ENCODE assay signal across 9 cellular contexts in genomic region chr12:53224897-53225634, GRCh38. TPM values are rescaled to one million over a fixed set of nuclear protein-coding genes. Genes with fewer than 3 reads are reported as not detected.
DNase-seq lines count a peak whose midpoint lies in the region; ATAC-seq, FAIRE-seq and TF ChIP-seq lines count a peak whose summit lies in the region.
"Had no signal": no experiment of that assay in that cellular context is flagged by ENCODE, and none has a peak within 500 bp of the region (broad histone marks: within the 10 kb centered on the region; RNA-seq: fewer than 3 reads in every experiment).

No MANE protein-coding gene starts in this region.

- no peaks in the 10 kb centered on the region for H3K79me2 ChIP-seq in HCT116 (ENCODE audit: insufficient read depth, low read length)

- H3K4me3 ChIP-seq in HCT116 (replicated peaks in 1 of 2; ENCODE audit: low read depth in 1 of 2, low read length in 2 of 2), result no peak overlapping the region
- H3K4me3 ChIP-seq in gastroesophageal sphincter, result no peak overlapping the region
- H3K4me3 ChIP-seq: lung had no signal

- no peaks in the 10 kb centered on the region for H3K9me3 Mint-ChIP-seq in activated T-helper 1 cell treated with anti-CD3 and anti-CD28 coated beads, Interleukin-12 subunit alpha, Interleukin-12 subunit beta, Interleukin-2, Interleukin-4 antibody, amounts not matched to agents 30 ng/mL and 10 ng/mL and 1 ng/mL, durations not matched to agents 14 hours and 24 hours and 36 hours
- H3K9me3 Mint-ChIP-seq in stimulated activated naive CD8-positive, alpha-beta T cell treated with anti-CD3 and anti-CD28 coated beads, Interleukin-15, amount 100 ng/mL, for 72 hours, result no peaks in the 10 kb centered on the region

- H3K4me1 ChIP-seq in HCT116 (ENCODE audit: control insufficient read depth in 1 of 2, insufficient read depth in 2 of 2, low read length in 2 of 2) (peaks cover 52 to 77% of the 10 kb centered on the region in 2 experiments), gastroesophageal sphincter (peaks cover 0 to 97% (median 44%) of the 10 kb centered on the region in 3 donors)

- no peak for TF ChIP-seq RAD21 in HCT116 (IDR thresholded peaks at IDR 0.05; ENCODE audit: low read depth)

- H4K20me1 ChIP-seq in HCT116 (ENCODE audit: insufficient read depth), result no peaks in the 10 kb centered on the region

- ATAC-seq in HCT116 (no peak), gastroesophageal sphincter (no peak), HG02938 (IDR thresholded peaks at IDR 0.05; ENCODE audit: unreplicated experiment) (no peak)
- ATAC-seq in stimulated activated naive CD8-positive, alpha-beta T cell treated with anti-CD3 and anti-CD28 coated beads, Interleukin-15, amount 100 ng/mL, for 72 hours, result no peak

- CTCF ChIA-PET in HCT116 (lab: Charles Lee), result no interaction called here

- H3K27ac Mint-ChIP-seq in activated T-helper 1 cell treated with anti-CD3 and anti-CD28 coated beads, Interleukin-12 subunit alpha, Interleukin-12 subunit beta, Interleukin-2, Interleukin-4 antibody, amounts not matched to agents 30 ng/mL and 10 ng/mL and 1 ng/mL, durations not matched to agents 14 hours and 24 hours and 36 hours, result peak overlapping the region; percentile 40
- peak overlapping the region in 1 of 2 donors; percentile 34 for H3K27ac Mint-ChIP-seq in stimulated activated naive CD8-positive, alpha-beta T cell treated with anti-CD3 and anti-CD28 coated beads, Interleukin-15, amount 100 ng/mL, for 72 hours

- peaks cover 29% of the 10 kb centered on the region for H3K36me3 Mint-ChIP-seq in activated T-helper 1 cell treated with anti-CD3 and anti-CD28 coated beads, Interleukin-12 subunit alpha, Interleukin-12 subunit beta, Interleukin-2, Interleukin-4 antibody, amounts not matched to agents 30 ng/mL and 10 ng/mL and 1 ng/mL, durations not matched to agents 14 hours and 24 hours and 36 hours (ENCODE audit: low read depth)

- RAD21 ChIA-PET in HCT116 (lab: Charles Lee; ENCODE audit: low non-redundant PET in 1 of 2, low total read pairs in 2 of 2, uncharacterized antibody in 2 of 2, unreplicated experiment in 2 of 2), result interaction anchor here in 1 of 2 experiments (0.6 kb wide), 1 partner anchor 9 kb away, joined by 6 read pairs; no protein-coding TSS in a partner anchor

- no peak for TF ChIP-seq POLR2A in HCT116 (IDR thresholded peaks at IDR 0.05; ENCODE audit: borderline replicate concordance, extremely low read depth, insufficient read depth, insufficient read length)
- TF ChIP-seq POLR2A in gastroesophageal sphincter (IDR thresholded peaks at IDR 0.05), result no peak

- TF ChIP-seq EP300 in gastroesophageal sphincter (IDR thresholded peaks at IDR 0.05), result no peak

- H3K9me3 ChIP-seq in HCT116 (ENCODE audit: control insufficient read depth in 1 of 2, insufficient read depth in 1 of 2, low read depth in 1 of 2, low read length in 2 of 2) (no peaks in the 10 kb centered on the region), gastroesophageal sphincter (no peaks in the 10 kb centered on the region)

- H3K4me3 Mint-ChIP-seq in activated T-helper 1 cell treated with anti-CD3 and anti-CD28 coated beads, Interleukin-12 subunit alpha, Interleukin-12 subunit beta, Interleukin-2, Interleukin-4 antibody, amounts not matched to agents 30 ng/mL and 10 ng/mL and 1 ng/mL, durations not matched to agents 14 hours and 24 hours and 36 hours, result peak overlapping the region; percentile 25
- peak overlapping the region; percentile 3 to 14 for H3K4me3 Mint-ChIP-seq in stimulated activated naive CD8-positive, alpha-beta T cell treated with anti-CD3 and anti-CD28 coated beads, Interleukin-15, amount 100 ng/mL, for 72 hours

- POLR2A ChIA-PET in HCT116 (lab: Charles Lee), result no interaction called here

- peaks cover 2% of the 10 kb centered on the region for H3K27me3 Mint-ChIP-seq in activated T-helper 1 cell treated with anti-CD3 and anti-CD28 coated beads, Interleukin-12 subunit alpha, Interleukin-12 subunit beta, Interleukin-2, Interleukin-4 antibody, amounts not matched to agents 30 ng/mL and 10 ng/mL and 1 ng/mL, durations not matched to agents 14 hours and 24 hours and 36 hours (ENCODE audit: insufficient read depth)
- no peaks in the 10 kb centered on the region for H3K27me3 Mint-ChIP-seq in stimulated activated naive CD8-positive, alpha-beta T cell treated with anti-CD3 and anti-CD28 coated beads, Interleukin-15, amount 100 ng/mL, for 72 hours

- no peaks in the 10 kb centered on the region for H3K36me3 ChIP-seq in HCT116 (ENCODE audit: control insufficient read depth in 1 of 2, insufficient read depth in 2 of 2, low read length in 2 of 2)
- H3K36me3 ChIP-seq in gastroesophageal sphincter, result peaks cover 0 to 23% of the 10 kb centered on the region in 2 donors

- peak overlapping the region; percentile 46 for H3K27ac ChIP-seq in HCT116 (ENCODE audit: low read depth, low read length)
- peak overlapping the region; percentile 6 to 99 (median 96) for H3K27ac ChIP-seq in gastroesophageal sphincter

- intact Hi-C loops in HCT116 (cut with micrococcal nuclease), result no loop called here
- intact Hi-C loops in activated T-helper 1 cell treated with anti-CD3 and anti-CD28 coated beads, Interleukin-12 subunit alpha, Interleukin-12 subunit beta, Interleukin-2, Interleukin-4 antibody, amounts not matched to agents 30 ng/mL and 10 ng/mL and 1 ng/mL, durations not matched to agents 14 hours and 24 hours and 36 hours (cut with micrococcal nuclease), result loop anchor here (5.0 kb wide), 2 partner anchors 227 to 402 kb away; partner anchors contain the start of genes ATF7 and PCBP2

- WGBS in gastroesophageal sphincter (ENCODE audit: low coverage in 1 of 2), 2 donors, result 60% methylated on average over 4 to 10 of the region's 10 CpGs

- H2AFZ ChIP-seq in HCT116 (ENCODE audit: low read depth, low read length, poor library complexity, severe bottlenecking), result no peak overlapping the region

- TF ChIP-seq CTCF in HCT116 (IDR thresholded peaks at IDR 0.05 in 2 of 3, conservative IDR thresholded peaks at IDR 0.05 in 1 of 3; ENCODE audit: borderline replicate concordance in 1 of 3, insufficient read depth in 1 of 3, low read depth in 2 of 3, low read length in 2 of 3) (no peak), gastroesophageal sphincter (IDR thresholded peaks at IDR 0.05) (no peak)

- H3K9ac ChIP-seq in HCT116 (ENCODE audit: low read length), result peak overlapping the region; percentile 28

- H3K27me3 ChIP-seq in HCT116 (ENCODE audit: insufficient read depth, low read length), result no peaks in the 10 kb centered on the region
- no peaks in the 10 kb centered on the region for H3K27me3 ChIP-seq in gastroesophageal sphincter

- H3K4me1 Mint-ChIP-seq in activated T-helper 1 cell treated with anti-CD3 and anti-CD28 coated beads, Interleukin-12 subunit alpha, Interleukin-12 subunit beta, Interleukin-2, Interleukin-4 antibody, amounts not matched to agents 30 ng/mL and 10 ng/mL and 1 ng/mL, durations not matched to agents 14 hours and 24 hours and 36 hours (ENCODE audit: low read depth), result peaks cover 78% of the 10 kb centered on the region
- H3K4me1 Mint-ChIP-seq in stimulated activated naive CD8-positive, alpha-beta T cell treated with anti-CD3 and anti-CD28 coated beads, Interleukin-15, amount 100 ng/mL, for 72 hours, result peaks cover 81% of the 10 kb centered on the region

- H3K9me2 ChIP-seq in HCT116 (ENCODE audit: insufficient read depth), result no peaks in the 10 kb centered on the region

- FAIRE-seq in frontal cortex (lab: Jason Lieb, UNC), result no peak

- BruUV-seq in HCT116 (replicated peaks; lab: Mats Ljungman, UMichigan), result no TSS peak

- H3K4me2 ChIP-seq in HCT116 (ENCODE audit: low read length), result peak overlapping the region; percentile 54

- no peak for DNase-seq in HCT116 (ENCODE audit: low read depth, low spot score)
- DNase-seq in activated T-helper 1 cell treated with anti-CD3 and anti-CD28 coated beads, Interleukin-12 subunit alpha, Interleukin-12 subunit beta, Interleukin-2, Interleukin-4 antibody, amounts not matched to agents 30 ng/mL and 10 ng/mL and 1 ng/mL, durations not matched to agents 14 hours and 24 hours and 36 hours (ENCODE audit: low spot score), result no peak
- no peak for DNase-seq in stimulated activated naive CD8-positive, alpha-beta T cell treated with anti-CD3 and anti-CD28 coated beads, Interleukin-15, amount 100 ng/mL, for 72 hours
- no peak for DNase-seq in stimulated activated CD4-positive, alpha-beta T cell treated with anti-CD3 and anti-CD28 coated beads, Interleukin-2, amount 100 ng/mL, for 24 hours
- no peak for DNase-seq in frontal cortex (ENCODE audit: low spot score in 2 of 2)
- DNase-seq: GF-D8 had no signal

RNA-seq across cellular contexts. Expression of gene RARG, which starts 6.9 kb away (rescaled TPM):
- total RNA-seq in HCT116 (2021; ENCODE audit: unreplicated experiment) (68.9 TPM), gastroesophageal sphincter (10 to 100 TPM; 15.6 to 26.6 (median 22.9) TPM), frontal cortex (1.6 TPM)
- 50.8 and 54.4 TPM in 2 replicates for polyA plus RNA-seq in HCT116 (2012)
- 58.6 and 61.6 TPM in 2 replicates for total RNA-seq in activated T-helper 1 cell treated with anti-CD3 and anti-CD28 coated beads, Interleukin-12 subunit alpha, Interleukin-12 subunit beta, Interleukin-2, Interleukin-4 antibody, amounts not matched to agents 30 ng/mL and 10 ng/mL and 1 ng/mL, durations not matched to agents 14 hours and 24 hours and 36 hours

RNA-seq across cellular contexts. Expression of gene ITGB7, which starts 18.0 kb away (rescaled TPM):
- total RNA-seq in HCT116 (2021; ENCODE audit: unreplicated experiment), result 1.9 TPM
- 0.33 and 0.47 TPM in 2 replicates for polyA plus RNA-seq in HCT116 (2012)
- total RNA-seq in activated T-helper 1 cell treated with anti-CD3 and anti-CD28 coated beads, Interleukin-12 subunit alpha, Interleukin-12 subunit beta, Interleukin-2, Interleukin-4 antibody, amounts not matched to agents 30 ng/mL and 10 ng/mL and 1 ng/mL, durations not matched to agents 14 hours and 24 hours and 36 hours, result 258 and 266 TPM in 2 replicates
- total RNA-seq in gastroesophageal sphincter, result 1 to 10 TPM in 2 of 4 donors, under 1 TPM in 2; 0.40 to 5.8 (median 2.6) TPM
- total RNA-seq in frontal cortex, result not detected

RNA-seq across cellular contexts. Expression of gene ESPL1, which starts 43.0 kb away (rescaled TPM):
- 50.3 TPM for total RNA-seq in HCT116 (2021; ENCODE audit: unreplicated experiment)
- polyA plus RNA-seq in HCT116 (2012), result 33.9 and 36.7 TPM in 2 replicates
- total RNA-seq in activated T-helper 1 cell treated with anti-CD3 and anti-CD28 coated beads, Interleukin-12 subunit alpha, Interleukin-12 subunit beta, Interleukin-2, Interleukin-4 antibody, amounts not matched to agents 30 ng/mL and 10 ng/mL and 1 ng/mL, durations not matched to agents 14 hours and 24 hours and 36 hours, result 61.2 and 68.4 TPM in 2 replicates
- total RNA-seq in gastroesophageal sphincter, result 1 to 10 TPM in 2 of 4 donors, under 1 TPM in 2; 0.13 to 2.3 (median 0.64) TPM
- 1.2 TPM for total RNA-seq in frontal cortex

RNA-seq across cellular contexts. Expression of gene CSAD, which starts 44.3 kb away (rescaled TPM):
- total RNA-seq in HCT116 (2021; ENCODE audit: unreplicated experiment), result 20.3 TPM
- polyA plus RNA-seq in HCT116 (2012), result 17.4 and 19.4 TPM in 2 replicates
- 21.7 and 22.6 TPM in 2 replicates for total RNA-seq in activated T-helper 1 cell treated with anti-CD3 and anti-CD28 coated beads, Interleukin-12 subunit alpha, Interleukin-12 subunit beta, Interleukin-2, Interleukin-4 antibody, amounts not matched to agents 30 ng/mL and 10 ng/mL and 1 ng/mL, durations not matched to agents 14 hours and 24 hours and 36 hours
- total RNA-seq in gastroesophageal sphincter, result 10 to 100 TPM; 11.3 to 47.5 (median 24.1) TPM
- total RNA-seq in frontal cortex, result 11.8 TPM

RNA-seq across cellular contexts. Expression of gene ZNF740, which starts 44.5 kb away (rescaled TPM):
- total RNA-seq in HCT116 (2021; ENCODE audit: unreplicated experiment) (49.7 TPM), gastroesophageal sphincter (10 to 100 TPM; 14.9 to 27.7 (median 17.4) TPM), frontal cortex (17.1 TPM)
- polyA plus RNA-seq in HCT116 (2012), result 11.8 and 13.2 TPM in 2 replicates
- total RNA-seq in activated T-helper 1 cell treated with anti-CD3 and anti-CD28 coated beads, Interleukin-12 subunit alpha, Interleukin-12 subunit beta, Interleukin-2, Interleukin-4 antibody, amounts not matched to agents 30 ng/mL and 10 ng/mL and 1 ng/mL, durations not matched to agents 14 hours and 24 hours and 36 hours, result 48.1 and 52.8 TPM in 2 replicates

Comparison
In these comparisons a context has a peak if more than half of its experiments do, and no peak if none do; other contexts are left out.
1. RNA of gene ITGB7, which starts 18.0 kb away (total RNA-seq): 258 to 266 TPM in activated T-helper 1 cell treated with anti-CD3 and anti-CD28 coated beads, Interleukin-12 subunit alpha, Interleukin-12 subunit beta, Interleukin-2, Interleukin-4 antibody, amounts not matched to agents 30 ng/mL and 10 ng/mL and 1 ng/mL, durations not matched to agents 14 hours and 24 hours and 36 hours; 0.40 to 5.8 TPM in gastroesophageal sphincter, 1.9 TPM in HCT116 (single experiment) and not detected in frontal cortex (single experiment); every median in the first group is over 10 times any median in the second.
2. RNA of gene ESPL1, which starts 43.0 kb away (total RNA-seq): 61.2 to 68.4 TPM in activated T-helper 1 cell treated with anti-CD3 and anti-CD28 coated beads, Interleukin-12 subunit alpha, Interleukin-12 subunit beta, Interleukin-2, Interleukin-4 antibody, amounts not matched to agents 30 ng/mL and 10 ng/mL and 1 ng/mL, durations not matched to agents 14 hours and 24 hours and 36 hours and 50.3 TPM in HCT116 (single experiment); 1.2 TPM in frontal cortex (single experiment) and 0.13 to 2.3 TPM in gastroesophageal sphincter; every median in the first group is over 10 times any median in the second.